Comparison of ENCODE assay signal across 10 cellular contexts in the genomic region with DNA sequence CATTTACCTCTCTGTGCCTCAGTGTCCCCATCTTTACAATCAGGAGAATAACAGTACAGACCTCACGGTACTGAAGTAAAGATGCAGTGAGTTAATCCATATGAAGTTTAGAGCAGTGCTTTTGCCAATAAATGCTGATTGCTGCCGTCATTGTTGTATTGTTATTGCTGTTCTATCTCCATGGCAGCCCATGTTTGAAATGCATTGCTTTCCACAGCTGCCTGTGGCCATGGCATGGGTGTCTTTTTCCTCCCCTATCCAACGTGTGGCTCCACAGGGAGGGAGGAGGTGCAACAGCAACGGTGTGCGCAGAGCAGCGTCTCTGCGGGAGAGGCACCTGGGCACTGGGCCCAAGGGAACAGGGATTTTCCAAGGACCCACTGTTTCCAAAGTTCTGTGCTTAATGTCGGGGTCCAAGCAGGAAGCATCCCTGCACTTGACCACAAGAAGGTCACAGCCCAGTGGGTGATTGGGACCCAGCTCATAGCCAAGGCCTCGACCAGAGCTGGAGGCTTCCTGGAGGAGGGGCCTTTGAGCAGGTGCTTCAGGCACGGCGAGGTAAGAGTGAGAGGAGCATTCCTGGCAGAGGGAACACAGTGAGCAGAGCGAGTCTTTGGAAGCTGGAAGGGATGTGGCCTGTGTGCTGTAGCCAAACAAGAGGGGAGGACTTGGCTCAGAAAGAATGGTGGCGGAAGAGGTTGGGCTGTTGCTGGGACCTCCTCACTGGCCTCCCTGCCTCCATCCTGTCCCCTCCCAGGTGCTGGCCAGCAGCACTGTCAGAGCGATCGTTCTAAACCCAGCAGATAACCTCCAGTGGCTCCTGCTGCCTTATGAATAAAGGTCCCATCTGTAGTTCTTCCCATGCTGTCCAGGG. TPM values are rescaled to one million over a fixed set of nuclear protein-coding genes. Genes with fewer than 3 reads are reported as not detected.
A peak's percentile ranks its signal among the peaks of the same experiment; 100 is the strongest.
DNase-seq lines count a peak whose midpoint lies in the region; ATAC-seq and TF ChIP-seq lines count a peak whose summit lies in the region.
"Had no signal": no experiment of that assay in that cellular context is flagged by ENCODE, and none has a peak within 500 bp of the region (broad histone marks: within the 10 kb centered on the region; RNA-seq: fewer than 3 reads in every experiment).

No MANE protein-coding gene starts in this region.

- ATAC-seq in left cardiac atrium (peak in 1 of 2 donors; percentile 1), left ventricle myocardium superior (no peak), omental fat pad (ENCODE audit: low FRiP score) (no peak)
- ATAC-seq: activated T-cell treated with anti-CD3 and anti-CD28 coated beads, Interleukin-2, amount 50 U/mL, for 72 hours had no signal

- H3K27ac ChIP-seq in breast epithelium (peak overlapping the region; percentile 95 to 99), uterus (peak overlapping the region; percentile 69 to 79)

- H3K27me3 ChIP-seq in breast epithelium (no peaks in the 10 kb centered on the region), uterus (no peaks in the 10 kb centered on the region)

- TF ChIP-seq CTCF in breast epithelium (IDR thresholded peaks at IDR 0.05) (no peak), uterus (IDR thresholded peaks at IDR 0.05) (no peak), omental fat pad (IDR thresholded peaks at IDR 0.05) (no peak)

- H3K36me3 ChIP-seq in breast epithelium = no peaks in the 10 kb centered on the region
- no peaks in the 10 kb centered on the region for H3K36me3 ChIP-seq in uterus

- no peak for TF ChIP-seq POLR2A in breast epithelium (IDR thresholded peaks at IDR 0.05)
- TF ChIP-seq POLR2A in uterus (IDR thresholded peaks at IDR 0.05) = no peak

- H3K4me3 ChIP-seq in breast epithelium (peak overlapping the region in 2 of 3 donors; percentile 7 to 21), uterus (no peak overlapping the region)

- peak; percentile 46 for DNase-seq in left cardiac atrium
- no peak for DNase-seq in left ventricle myocardium superior
- no peak for DNase-seq in breast epithelium (ENCODE audit: low spot score in 2 of 2)
- DNase-seq in lung microvascular endothelial cell (ENCODE audit: low read depth in 2 of 2) = peak; percentile 69 to 89
- peak in 1 of 2 donors; percentile 44 for DNase-seq in uterus
- DNase-seq in 8988T = no peak
- no peak for DNase-seq in amniotic stem cell (lab: John Stamatoyannopoulos, UW)
- no peak for DNase-seq in omental fat pad (ENCODE audit: low spot score)
- DNase-seq: NCI-H526 treated with DMSO at 0.1 percent for 48 hours had no signal

- H3K4me1 ChIP-seq in breast epithelium (peaks cover 13 to 31% of the 10 kb centered on the region in 2 donors), uterus (peaks cover 19 to 22% of the 10 kb centered on the region in 2 donors)

- no peaks in the 10 kb centered on the region for H3K9me3 ChIP-seq in breast epithelium
- H3K9me3 ChIP-seq in uterus = no peaks in the 10 kb centered on the region

- intact Hi-C loops in left cardiac atrium (cut with DNase I) (loop anchor here (5.0 to 10.0 kb wide), 5 partner anchors 70 to 347 kb away; no protein-coding TSS in a partner anchor), left ventricle myocardium superior (cut with micrococcal nuclease) (loop anchor here (10.0 kb wide), 1 partner anchor 170 kb away; no protein-coding TSS in a partner anchor), breast epithelium (cut with DNase I; ENCODE audit: low total_unique reads) (no loop called here), uterus (cut with DNase I; ENCODE audit: low total_unique reads) (no loop called here)

RNA-seq across cellular contexts. Expression of gene RAI1, which starts 3.9 kb away (rescaled TPM):
- total RNA-seq in left cardiac atrium (10 to 100 TPM; 22.4 to 32.3 TPM), left ventricle myocardium superior (30.1 TPM), breast epithelium (10 to 100 TPM in 2 of 3 donors, 1 to 10 TPM in 1; 5.6 to 25.6 (median 20.6) TPM), lung microvascular endothelial cell (5.0 and 5.8 TPM in 2 replicates), uterus (10 to 100 TPM in 3 of 4 donors, 1 to 10 TPM in 1; 10.0 to 66.1 (median 15.3) TPM), omental fat pad (10 to 100 TPM in 1 of 4 donors, 1 to 10 TPM in 3; 6.7 to 30.6 (median 8.5) TPM)

Comparison
In these comparisons a context has a peak if more than half of its experiments do, and no peak if none do; other contexts are left out.
1. DNase-seq: peak in left cardiac atrium (single experiment) and lung microvascular endothelial cell (2 of 2); none in left ventricle myocardium superior (single experiment), breast epithelium (0 of 2), 8988T (single experiment), amniotic stem cell (single experiment) and omental fat pad (single experiment).
2. H3K4me3 ChIP-seq: peak in breast epithelium (2 of 3); none in uterus (0 of 2).
3. intact Hi-C loops: an anchor here in left cardiac atrium (5.0 to 10.0 kb wide) and left ventricle myocardium superior (10.0 kb wide); none called in breast epithelium and uterus.